ENCODE assay signal across 8 cellular contexts in genomic region chr7:50614721-50615518, GRCh38. TPM values are rescaled to one million over a fixed set of nuclear protein-coding genes. Genes with fewer than 3 reads are reported as not detected.
DNase-seq lines count a peak whose midpoint lies in the region; ATAC-seq and TF ChIP-seq lines count a peak whose summit lies in the region.

No MANE protein-coding gene starts in this region.

- DNase-seq in DMS153 (lab: John Stamatoyannopoulos, UW), result peak; percentile 12
- DNase-seq in LNCaP clone FGC (ENCODE audit: low read depth), result no peak
- no peak for DNase-seq in central memory CD8-positive, alpha-beta T cell (ENCODE audit: low spot score in 2 of 2)
- peak in 2 of 3 donors; percentile 60 for DNase-seq in mucosa of descending colon
- DNase-seq in A172 (ENCODE audit: low spot score), result no peak
- DNase-seq in coronary artery (ENCODE audit: low spot score), result no peak
- DNase-seq in NCI-H128 (lab: John Stamatoyannopoulos, UW; ENCODE audit: unreplicated experiment), result no peak

- intact Hi-C loops in mucosa of descending colon (cut with DNase I, micrococcal nuclease), result no loop called here

- H3K4me3 ChIP-seq in LNCaP clone FGC (ENCODE audit: low read depth, low read length), result no peak overlapping the region
- no peak overlapping the region for H3K4me3 ChIP-seq in mucosa of descending colon
- H3K4me3 ChIP-seq in coronary artery, result no peak overlapping the region

- no peaks in the 10 kb centered on the region for H3K36me3 ChIP-seq in mucosa of descending colon (ENCODE audit: low read depth)

- no peak for ATAC-seq in central memory CD8-positive, alpha-beta T cell (replicated peaks; ENCODE audit: extremely low read depth, poor library complexity, severe bottlenecking)
- ATAC-seq in mucosa of descending colon, result peak; percentile 92
- ATAC-seq in activated CD4-positive, CD25-positive, alpha-beta regulatory T cell treated with anti-CD3 and anti-CD28 coated beads, Interleukin-2, amount 50 U/mL, for 24 hours, result no peak

- TF ChIP-seq CTCF in LNCaP clone FGC (IDR thresholded peaks at IDR 0.05; ENCODE audit: control insufficient read depth, extremely low read depth, insufficient read depth) (peak; percentile 51), mucosa of descending colon (IDR thresholded peaks at IDR 0.05) (peak; percentile 29), coronary artery (IDR thresholded peaks at IDR 0.05) (no peak)

- no peaks in the 10 kb centered on the region for H3K4me1 ChIP-seq in mucosa of descending colon (ENCODE audit: low read depth)

- H3K9me3 Mint-ChIP-seq in central memory CD8-positive, alpha-beta T cell, result no peaks in the 10 kb centered on the region

- H3K27ac ChIP-seq in coronary artery, result no peak overlapping the region

- peaks cover 32% of the 10 kb centered on the region for H3K4me1 Mint-ChIP-seq in central memory CD8-positive, alpha-beta T cell

- H3K9me3 ChIP-seq in mucosa of descending colon, result no peaks in the 10 kb centered on the region

- peak overlapping the region; percentile 49 for H3K27ac Mint-ChIP-seq in central memory CD8-positive, alpha-beta T cell (ENCODE audit: low read depth)

- no peaks in the 10 kb centered on the region for H3K27me3 Mint-ChIP-seq in central memory CD8-positive, alpha-beta T cell

- H3K4me3 Mint-ChIP-seq in central memory CD8-positive, alpha-beta T cell, result no peak overlapping the region

- H3K36me3 Mint-ChIP-seq in central memory CD8-positive, alpha-beta T cell (ENCODE audit: insufficient read depth), result peaks cover 4% of the 10 kb centered on the region

RNA-seq across cellular contexts. Expression of gene DDC, which starts 49.7 kb away (rescaled TPM):
- total RNA-seq in mucosa of descending colon, result 10 to 100 TPM; 29.6 to 94.5 (median 74.4) TPM
- not detected in 2 replicates for total RNA-seq in A172 (2014; rRNA removed; shearing (Covaris generic))

Comparison
In these comparisons a context has a peak if more than half of its experiments do, and no peak if none do; other contexts are left out.
1. DNase-seq: peak in DMS153 (single experiment) and mucosa of descending colon (2 of 3); none in LNCaP clone FGC (single experiment), central memory CD8-positive, alpha-beta T cell (0 of 2), A172 (single experiment), coronary artery (single experiment) and NCI-H128 (single experiment).
2. RNA of gene DDC, which starts 49.7 kb away (total RNA-seq): 29.6 to 94.5 TPM in mucosa of descending colon; not detected in A172; every median in the first group is over 10 times any median in the second.